ENCODE assay signal across 17 cellular contexts in the genomic region with DNA sequence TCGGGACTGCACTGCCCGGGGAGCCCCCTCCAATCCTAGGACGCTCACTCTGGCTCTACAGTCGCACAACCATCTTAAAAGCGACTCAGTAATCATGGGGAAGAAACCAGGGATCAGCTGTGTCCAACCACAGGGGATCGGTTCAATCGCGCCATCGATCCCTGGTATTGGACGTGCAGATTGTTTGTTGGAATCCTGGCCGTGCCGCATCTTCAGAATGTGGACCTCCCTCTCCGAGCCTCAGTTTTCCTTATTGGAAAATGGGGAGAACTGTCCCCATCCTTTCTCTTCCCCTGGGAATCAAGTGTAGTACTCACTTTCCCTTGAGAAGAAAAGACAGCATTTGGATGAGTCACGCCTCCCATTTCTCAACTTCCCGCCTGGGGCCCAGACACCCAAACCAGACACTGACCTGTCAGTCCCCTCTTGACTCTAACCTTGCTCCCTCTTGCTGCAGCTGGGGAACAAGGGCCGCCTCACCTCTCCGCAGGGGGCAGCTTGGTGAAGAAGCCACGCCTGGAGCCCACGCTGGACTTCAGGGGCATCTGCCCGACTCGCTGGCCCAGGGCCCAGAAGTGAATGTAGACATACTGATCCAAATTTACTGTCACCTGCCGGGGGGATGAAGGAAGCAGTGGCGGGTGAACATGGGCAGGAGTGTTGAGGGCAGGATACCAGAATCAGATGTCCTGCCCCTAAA. TPM values are rescaled to one million over a fixed set of nuclear protein-coding genes. Genes with fewer than 3 reads are reported as not detected.
DNase-seq lines count a peak whose midpoint lies in the region; ATAC-seq and TF ChIP-seq lines count a peak whose summit lies in the region.
"Had no signal": no experiment of that assay in that cellular context is flagged by ENCODE, and none has a peak within 500 bp of the region (broad histone marks: within the 10 kb centered on the region; RNA-seq: fewer than 3 reads in every experiment).

No MANE protein-coding gene starts in this region.

- peak; percentile 55 for DNase-seq in Daoy (ENCODE audit: low read depth)
- DNase-seq in NB4 (ENCODE audit: low read depth): peak; percentile 95
- DNase-seq in epithelial cell of esophagus (ENCODE audit: low read depth): peak; percentile 81
- DNase-seq in OCI-M2 (lab: John Stamatoyannopoulos, UW; ENCODE audit: unreplicated experiment): no peak
- no peak for DNase-seq in activated CD8-positive, alpha-beta memory T cell treated with anti-CD3 and anti-CD28 coated beads for 24 hours
- DNase-seq: activated CD4-positive, CD25-positive, alpha-beta regulatory T cell treated with anti-CD3 and anti-CD28 coated beads, Interleukin-2, amount 50 U/mL, for 72 hours; activated naive CD4-positive, alpha-beta T cell treated with anti-CD3 and anti-CD28 coated beads, Interleukin-2, amount 10 ng/mL, durations not matched to agents 7 days and 5 days; left ventricle myocardium superior; NK-92 treated with Interleukin-12 subunit alpha and Interleukin-12 subunit beta, amount 100 ng/mL, for 24 hours; pancreas; SHP77; stimulated activated naive CD4-positive, alpha-beta T cell; T-helper 17 cell had no signal

- TF ChIP-seq POLR2A in NB4 (IDR thresholded peaks at IDR 0.05; ENCODE audit: extremely low read depth, insufficient read length): no peak

- no peak overlapping the region for H3K4me3 ChIP-seq in NB4 (ENCODE audit: low read depth, low read length)
- no peak overlapping the region for H3K4me3 ChIP-seq in epithelial cell of esophagus (ENCODE audit: low read length)
- H3K4me3 ChIP-seq: pancreas, skin epidermis, upper lobe of left lung had no signal

- TF ChIP-seq CTCF in NB4 (IDR thresholded peaks at IDR 0.05; ENCODE audit: low read depth, low read length) (no peak), epithelial cell of esophagus (IDR thresholded peaks at IDR 0.05; ENCODE audit: insufficient read depth, low read depth, low read length, missing control alignments) (no peak)

- no peak for ATAC-seq in GM18498 (IDR thresholded peaks at IDR 0.05; ENCODE audit: unreplicated experiment)
- ATAC-seq: left ventricle myocardium superior, pancreas, T-helper 17 cell had no signal

RNA-seq across cellular contexts. Expression of gene EMP3, which starts 17.6 kb away (rescaled TPM):
- 36.2 and 54.6 TPM in 2 replicates for total RNA-seq in Daoy (2014; rRNA removed; shearing (Covaris generic))

RNA-seq across cellular contexts. Expression of gene TMEM143, which starts 20.7 kb away (rescaled TPM):
- 2.5 and 3.8 TPM in 2 replicates for total RNA-seq in Daoy (2014; rRNA removed; shearing (Covaris generic))

RNA-seq across cellular contexts. Expression of gene SYNGR4, which starts 21.2 kb away (rescaled TPM):
- not detected in 2 replicates for total RNA-seq in Daoy (2014; rRNA removed; shearing (Covaris generic))
- total RNA-seq: left ventricle myocardium superior, myocyte, T-helper 17 cell, upper lobe of left lung had no signal

RNA-seq across cellular contexts. Expression of gene KDELR1, which starts 48.4 kb away (rescaled TPM):
- total RNA-seq in Daoy (2014; rRNA removed; shearing (Covaris generic)): 54.5 and 61.0 TPM in 2 replicates

RNA-seq across cellular contexts. Expression of gene GRIN2D, which starts 50.5 kb away (rescaled TPM):
- total RNA-seq in Daoy (2014; rRNA removed; shearing (Covaris generic)): 0.09 TPM in 1 of 2 replicates, not detected in the other

Comparison
In these comparisons a context has a peak if more than half of its experiments do, and no peak if none do; other contexts are left out.
1. DNase-seq: peak in Daoy (single experiment), NB4 (single experiment) and epithelial cell of esophagus (single experiment); none in OCI-M2 (single experiment) and activated CD8-positive, alpha-beta memory T cell treated with anti-CD3 and anti-CD28 coated beads for 24 hours (single experiment).